Comparison of ENCODE assay signal across 2 cellular contexts in genomic region chr1:57883145-57883699, GRCh38.
TF ChIP-seq lines count a peak whose summit lies in the region.

No MANE protein-coding gene starts in this region.

TF ChIP-seq in SK-N-SH treated with all-trans-retinoic acid at 6 μM for 48 hours, 23 proteins besides CTCF, POLR2A, EP300 and RAD21 (continued from another document):
- TF ChIP-seq CSRNP3 (CRISPR knock-in tag; IDR thresholded peaks at IDR 0.05): 0 out of 2 replicates have a peak, but pooled peaks have one; percentile 27
- no peak for TF ChIP-seq ZNF70 (CRISPR knock-in tag; IDR thresholded peaks at IDR 0.05)
- peak; percentile 14; the same call in 1 of the 2 replicates for TF ChIP-seq POU6F1 (CRISPR knock-in tag; IDR thresholded peaks at IDR 0.05; ENCODE audit: borderline replicate concordance, low read depth)
- 0 out of 2 replicates have a peak, but pooled peaks have one; percentile 57 for TF ChIP-seq PATZ1 (CRISPR knock-in tag; IDR thresholded peaks at IDR 0.05; ENCODE audit: borderline replicate concordance)
- peak; percentile 80; the same call in 1 of the 2 replicates for TF ChIP-seq CSDC2 (CRISPR knock-in tag; IDR thresholded peaks at IDR 0.05)
- TF ChIP-seq CREB5 (CRISPR knock-in tag; IDR thresholded peaks at IDR 0.05; ENCODE audit: low read depth): no peak
- no peak for TF ChIP-seq ZNF565 (CRISPR knock-in tag; conservative IDR thresholded peaks at IDR 0.05; ENCODE audit: low read depth)

TF ChIP-seq in SK-N-SH, 30 proteins besides CTCF, POLR2A, EP300 and RAD21 (continued from another document):
- TF ChIP-seq MAX (IDR thresholded peaks at IDR 0.05; ENCODE audit: low read depth) (no peak), TEAD4 (IDR thresholded peaks at IDR 0.05; ENCODE audit: borderline replicate concordance, insufficient read depth) (no peak), USF2 (IDR thresholded peaks at IDR 0.05; ENCODE audit: borderline replicate concordance, low read depth, low read length) (no peak), RCOR1 (IDR thresholded peaks at IDR 0.05; ENCODE audit: low read length) (no peak), NRF1 (IDR thresholded peaks at IDR 0.05; ENCODE audit: low read depth, low read length) (no peak), FOXJ3 (CRISPR knock-in tag; IDR thresholded peaks at IDR 0.05) (no peak), EZH2phosphoT487 (IDR thresholded peaks at IDR 0.05; ENCODE audit: borderline replicate concordance, low read depth) (no peak), FOXM1 (IDR thresholded peaks at IDR 0.05; ENCODE audit: low read depth) (no peak), CHD2 (IDR thresholded peaks at IDR 0.05; ENCODE audit: low read length, partially characterized antibody) (no peak), ZBTB33 (IDR thresholded peaks at IDR 0.05; ENCODE audit: borderline replicate concordance, low read depth) (no peak), RXRA (IDR thresholded peaks at IDR 0.05; ENCODE audit: borderline replicate concordance, low read depth) (no peak)
